ENCODE assay signal across 9 cellular contexts in the genomic region with DNA sequence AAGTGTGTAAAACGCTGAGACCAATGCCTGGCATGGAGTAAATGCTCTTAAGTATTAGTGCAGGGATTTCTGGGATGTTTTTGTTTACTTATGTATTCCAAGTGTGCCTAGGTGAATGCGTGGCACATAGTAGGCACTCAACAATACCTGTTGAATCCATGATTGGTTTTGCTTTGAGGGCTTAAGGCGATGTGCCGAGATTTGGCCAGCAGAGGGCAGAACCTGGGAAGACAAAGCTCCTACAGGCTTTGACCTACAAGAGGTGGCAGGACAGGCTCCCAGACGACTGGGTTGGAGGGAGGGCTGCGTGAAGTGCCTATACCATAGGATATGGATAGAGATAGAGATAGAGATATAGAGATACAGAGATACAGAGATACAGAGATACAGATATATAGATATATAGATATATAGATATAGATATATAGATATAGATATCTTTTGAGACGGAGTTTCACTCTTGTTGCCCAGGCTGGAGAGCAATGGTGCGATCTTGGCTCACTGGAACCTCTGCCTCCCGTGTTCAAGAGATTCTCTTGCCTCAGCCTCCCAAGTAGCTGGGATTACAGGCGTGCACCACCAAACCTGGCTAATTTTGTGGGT. TPM values are rescaled to one million over a fixed set of nuclear protein-coding genes. Genes with fewer than 3 reads are reported as not detected.
DNase-seq lines count a peak whose midpoint lies in the region; ATAC-seq and TF ChIP-seq lines count a peak whose summit lies in the region.
"Had no signal": no experiment of that assay in that cellular context is flagged by ENCODE, and none has a peak within 500 bp of the region (broad histone marks: within the 10 kb centered on the region; RNA-seq: fewer than 3 reads in every experiment).

No MANE protein-coding gene starts in this region.

- ATAC-seq in HG03196 (IDR thresholded peaks at IDR 0.05; ENCODE audit: unreplicated experiment), result no peak

- no peaks in the 10 kb centered on the region for H3K36me3 ChIP-seq in trophoblast cell (ENCODE audit: control insufficient read depth in 1 of 2, insufficient read depth in 2 of 2, low read length in 2 of 2)

- no peaks in the 10 kb centered on the region for H3K27me3 ChIP-seq in trophoblast cell (ENCODE audit: insufficient read depth, low read length)

- no peak overlapping the region for H3K14ac ChIP-seq in trophoblast cell (ENCODE audit: low read length)

- no peaks in the 10 kb centered on the region for H3K79me1 ChIP-seq in trophoblast cell (ENCODE audit: low read length)

- H3K4me2 ChIP-seq in trophoblast cell (ENCODE audit: low read length), result no peak overlapping the region

- no peaks in the 10 kb centered on the region for H3K79me2 ChIP-seq in trophoblast cell (ENCODE audit: control insufficient read depth, insufficient read depth, low read length, poor library complexity)

- POLR2A ChIA-PET in RWPE1 (lab: Yijun Ruan, JAX; ENCODE audit: low non-redundant PET), result interaction anchor here (1.7 kb wide), 1 partner anchor 117 kb away, joined by 4 read pairs; no protein-coding TSS in a partner anchor

- H2BK12ac ChIP-seq in trophoblast cell (ENCODE audit: low read length), result no peak overlapping the region

- H4K8ac ChIP-seq in trophoblast cell (ENCODE audit: low read depth, low read length), result no peak overlapping the region

- no peak overlapping the region for H3K9ac ChIP-seq in trophoblast cell (ENCODE audit: low read length)

- no peak overlapping the region for H3K18ac ChIP-seq in trophoblast cell (ENCODE audit: low read length)

- H2AK5ac ChIP-seq in trophoblast cell (ENCODE audit: low read length), result no peak overlapping the region

- H3K4me3 ChIP-seq in foreskin fibroblast (ENCODE audit: low read depth in 1 of 2, low read length in 2 of 2) (no peak overlapping the region), trophoblast cell (ENCODE audit: low read depth, low read length) (no peak overlapping the region)

- H4K91ac ChIP-seq in trophoblast cell (ENCODE audit: low read depth, low read length), result no peak overlapping the region

- no peaks in the 10 kb centered on the region for H3K4me1 ChIP-seq in trophoblast cell (ENCODE audit: control insufficient read depth in 1 of 2, insufficient read depth in 2 of 2, low read length in 2 of 2)

- H3K27ac ChIP-seq in RWPE1, result no peak overlapping the region
- no peak overlapping the region for H3K27ac ChIP-seq in trophoblast cell (ENCODE audit: low read depth, low read length)

- no peak overlapping the region for H2BK120ac ChIP-seq in trophoblast cell (ENCODE audit: insufficient read depth, low read length, poor library complexity)

- no peak overlapping the region for H3K4ac ChIP-seq in trophoblast cell (ENCODE audit: low read depth, low read length)

- no peak overlapping the region for H3K23ac ChIP-seq in trophoblast cell (ENCODE audit: low read length)

- no peak overlapping the region for H2AFZ ChIP-seq in trophoblast cell (ENCODE audit: insufficient read depth, low read length, poor library complexity)

- CTCF ChIA-PET in RWPE1 (lab: Yijun Ruan, JAX), result interaction anchor here (0.6 to 7.7 kb wide), 19 partner anchors 8 to 698 kb away, joined by 3 to 150 read pairs (median 3); partner anchors contain the start of gene LIPT2

- WGBS in trophoblast cell (ENCODE audit: extremely low coverage, insufficient coverage, insufficient read length), result no CpG with 5 or more reads among the region's 10 CpGs

- peak; percentile 25 for DNase-seq in DMS153 treated with DMSO at 0.1 percent for 48 hours (lab: John Stamatoyannopoulos, UW; ENCODE audit: unreplicated experiment)
- peak; percentile 71 to 72 for DNase-seq in Kasumi-1 (lab: John Stamatoyannopoulos, UW)
- peak; percentile 69 for DNase-seq in RWPE1 (ENCODE audit: low spot score)
- peak; percentile 24 for DNase-seq in activated T-helper 1 cell treated with Interleukin-2 at 50 U/mL for 16 hours (ENCODE audit: low read depth)
- peak; percentile 31 to 76 for DNase-seq in foreskin fibroblast
- peak; percentile 54 to 84 for DNase-seq in trophoblast cell
- peak; percentile 74 for DNase-seq in ureter (ENCODE audit: low spot score)

- peak; percentile 76 for TF ChIP-seq CTCF in RWPE1 (conservative IDR thresholded peaks at IDR 0.05; ENCODE audit: low read depth)
- peak; percentile 83 for TF ChIP-seq CTCF in foreskin fibroblast (IDR thresholded peaks at IDR 0.05; ENCODE audit: low read depth, low read length)

- peaks cover 2% of the 10 kb centered on the region for H3K9me3 ChIP-seq in trophoblast cell (ENCODE audit: insufficient read depth, low read depth, low read length)

- no peak overlapping the region for H2BK5ac ChIP-seq in trophoblast cell (ENCODE audit: low read depth, low read length, poor library complexity)

- H4K12ac ChIP-seq in trophoblast cell (ENCODE audit: low read depth, low read length), result no peak overlapping the region

RNA-seq across cellular contexts. Expression of gene KCNE3, which starts 13.9 kb away (rescaled TPM):
- 2.4 and 2.7 TPM in 2 replicates for polyA plus RNA-seq in trophoblast cell (2013)
- 5.9 TPM for total RNA-seq in ureter
- total RNA-seq: T-helper 2 cell treated with Interferon-gamma antibody and Interleukin-4, amounts not matched to agents 100 ng/mL and 5 ng/mL, for 36 hours had no signal

RNA-seq across cellular contexts. Expression of gene LIPT2, which starts 40.0 kb away (rescaled TPM):
- 4.6 and 5.0 TPM in 2 replicates for polyA plus RNA-seq in trophoblast cell (2013)
- 7.4 TPM for total RNA-seq in ureter

RNA-seq across cellular contexts. Expression of gene PGM2L1, which starts 55.2 kb away (rescaled TPM):
- polyA plus RNA-seq in trophoblast cell (2013), result 7.0 and 7.1 TPM in 2 replicates
- 6.4 TPM for total RNA-seq in ureter

Comparison
In these comparisons a context has a peak if more than half of its experiments do, and no peak if none do; other contexts are left out.
1. DNase-seq: peak in every context shown above with its lines; median percentile 74 in ureter; 72 in Kasumi-1; 69 in RWPE1; 69 in trophoblast cell; 54 in foreskin fibroblast; 25 in DMS153 treated with DMSO at 0.1 percent for 48 hours; 24 in activated T-helper 1 cell treated with Interleukin-2 at 50 U/mL for 16 hours.